Comparison of ENCODE assay signal across 12 cellular contexts in genomic region chr11:637593-638507, GRCh38. TPM values are rescaled to one million over a fixed set of nuclear protein-coding genes. Genes with fewer than 3 reads are reported as not detected.
DNase-seq lines count a peak whose midpoint lies in the region; ATAC-seq and TF ChIP-seq lines count a peak whose summit lies in the region.
"Had no signal": no experiment of that assay in that cellular context is flagged by ENCODE, and none has a peak within 500 bp of the region (broad histone marks: within the 10 kb centered on the region; RNA-seq: fewer than 3 reads in every experiment).

No MANE protein-coding gene starts in this region.

- ATAC-seq in HG02588 (IDR thresholded peaks at IDR 0.05; ENCODE audit: unreplicated experiment): no peak

- no peaks in the 10 kb centered on the region for H3K9me3 ChIP-seq in SK-N-MC (ENCODE audit: low read depth, low read length)

- TF ChIP-seq CTCF in fibroblast of the aortic adventitia (IDR thresholded peaks at IDR 0.05; ENCODE audit: insufficient read depth, low read length): no peak

- DNase-seq in D341Med (ENCODE audit: low spot score) (peak; percentile 68), SK-N-MC (ENCODE audit: low read depth, low spot score) (no peak), fibroblast of the aortic adventitia (ENCODE audit: low read depth) (no peak), posterior vena cava (ENCODE audit: low spot score) (peak; percentile 77), SKM-1 treated with dmso at 0.1 percent for 144 hours (lab: John Stamatoyannopoulos, UW; ENCODE audit: unreplicated experiment) (no peak), germinal center (ENCODE audit: low spot score) (no peak)
- DNase-seq: activated CD4-positive, alpha-beta T cell treated with anti-CD3 and anti-CD28 coated beads, Interleukin-2, amount 50 U/mL, for 1 hour; HCEC 1CT; NCI-H146; OCI-M1 had no signal

- no peak overlapping the region for H3K9ac ChIP-seq in SK-N-MC (ENCODE audit: insufficient read length)

- H3K4me3 ChIP-seq in SK-N-MC (no peak overlapping the region), fibroblast of the aortic adventitia (ENCODE audit: low read depth, low read length) (peak overlapping the region; percentile 25)

- peak overlapping the region; percentile 93 for H3K27ac ChIP-seq in SK-N-MC

- intact Hi-C loops in posterior vena cava (cut with DNase I): no loop called here

- H3K36me3 ChIP-seq in SK-N-MC (ENCODE audit: insufficient read depth, low read length): no peaks in the 10 kb centered on the region; the same call in 1 of the 2 replicates

RNA-seq across cellular contexts. Expression of gene DRD4, which starts 0.8 kb away (rescaled TPM):
- total RNA-seq in fibroblast of the aortic adventitia (ENCODE audit: low replicate concordance) (0.09 and 0.16 TPM in 2 replicates), posterior vena cava (under 1 TPM; 0.48 to 0.51 TPM)

RNA-seq across cellular contexts. Expression of gene SCT, which starts 10.9 kb away (rescaled TPM):
- total RNA-seq in fibroblast of the aortic adventitia (ENCODE audit: low replicate concordance): not detected in 2 replicates
- not detected for total RNA-seq in posterior vena cava
- total RNA-seq: renal cortical epithelial cell had no signal

RNA-seq across cellular contexts. Expression of gene CDHR5, which starts 13.1 kb away (rescaled TPM):
- not detected in 2 replicates for total RNA-seq in fibroblast of the aortic adventitia (ENCODE audit: low replicate concordance)
- under 1 TPM in 1 of 2 donors, not detected in 1; 0.10 TPM for total RNA-seq in posterior vena cava

RNA-seq across cellular contexts. Expression of gene IRF7, which starts 22.1 kb away (rescaled TPM):
- total RNA-seq in fibroblast of the aortic adventitia (ENCODE audit: low replicate concordance) (6.5 and 6.8 TPM in 2 replicates), posterior vena cava (10 to 100 TPM; 10.3 to 16.4 TPM)

RNA-seq across cellular contexts. Expression of gene DEAF1, which starts 57.2 kb away (rescaled TPM):
- total RNA-seq in fibroblast of the aortic adventitia (ENCODE audit: low replicate concordance) (26.7 and 40.0 TPM in 2 replicates), posterior vena cava (10 to 100 TPM; 22.9 to 25.5 TPM)

Comparison
In these comparisons a context has a peak if more than half of its experiments do, and no peak if none do; other contexts are left out.
1. DNase-seq: peak in D341Med (single experiment) and posterior vena cava (single experiment); none in SK-N-MC (single experiment), fibroblast of the aortic adventitia (single experiment), SKM-1 treated with dmso at 0.1 percent for 144 hours (single experiment) and germinal center (single experiment).